Comparison of ENCODE assay signal across 18 cellular contexts in the genomic region with DNA sequence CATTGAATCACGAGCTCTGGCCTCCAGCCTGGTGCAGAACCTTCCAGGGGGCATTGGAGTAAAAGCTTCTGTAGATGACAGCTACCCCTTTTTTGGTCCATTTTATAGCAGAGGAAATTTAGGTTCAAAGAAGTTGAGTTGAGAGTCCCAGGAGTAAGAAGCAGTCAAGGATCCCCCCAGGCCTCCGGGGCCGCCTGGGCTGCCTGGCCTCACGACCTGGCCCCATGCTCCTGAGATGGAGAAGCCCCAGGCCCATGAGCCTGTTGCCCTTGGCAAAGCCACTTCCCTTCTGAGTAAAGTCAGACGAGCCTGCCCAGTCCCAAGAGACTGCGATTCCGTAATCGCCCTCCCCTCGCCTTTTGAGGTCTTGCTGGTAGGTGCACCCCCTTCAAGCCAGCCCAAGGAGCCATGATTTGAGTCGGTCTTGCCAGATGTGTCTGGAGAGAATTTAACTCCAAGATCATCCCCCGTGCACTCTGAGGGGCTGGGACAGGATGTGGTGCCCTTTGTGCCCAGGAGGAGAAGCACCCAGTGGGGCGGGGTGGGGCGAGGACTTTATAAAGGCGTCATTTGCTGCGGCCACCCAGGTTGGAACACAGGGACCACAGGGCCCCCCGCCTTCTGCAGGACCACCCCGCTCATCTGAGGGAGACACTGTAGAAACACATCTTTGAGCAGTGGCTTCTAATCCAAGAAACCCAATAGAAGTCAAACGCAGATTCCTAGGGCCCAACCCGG. TPM values are rescaled to one million over a fixed set of nuclear protein-coding genes. Genes with fewer than 3 reads are reported as not detected.
DNase-seq lines count a peak whose midpoint lies in the region; ATAC-seq and FAIRE-seq lines count a peak whose summit lies in the region.
"Had no signal": no experiment of that assay in that cellular context is flagged by ENCODE, and none has a peak within 500 bp of the region (broad histone marks: within the 10 kb centered on the region; RNA-seq: fewer than 3 reads in every experiment).

No MANE protein-coding gene starts in this region.

- H3K9me3 ChIP-seq in SJSA1 (replicated peaks) (no peaks in the 10 kb centered on the region), small intestine (ENCODE audit: control insufficient read depth, low read depth) (no peaks in the 10 kb centered on the region)
- H3K9me3 ChIP-seq: gastroesophageal sphincter, testis had no signal

- peak; percentile 11 to 45 for ATAC-seq in activated naive CD4-positive, alpha-beta T cell treated with anti-CD3 and anti-CD28 coated beads, Interleukin-2, amount 50 U/mL, for 72 hours
- peak; percentile 24 for ATAC-seq in stimulated activated naive CD8-positive, alpha-beta T cell treated with anti-CD3 and anti-CD28 coated beads, Interleukin-15, Interleukin-2, amounts not matched to agents 100 U/mL and 50 U/mL, for 24 hours
- no peak for ATAC-seq in left ventricle myocardium superior
- ATAC-seq: gastroesophageal sphincter, right cardiac atrium had no signal

- H3K4me1 ChIP-seq in SJSA1 (replicated peaks): peaks cover 35% of the 10 kb centered on the region
- H3K4me1 ChIP-seq in small intestine (ENCODE audit: control insufficient read depth in 2 of 2, insufficient read depth in 1 of 2, low read depth in 1 of 2, low read length in 1 of 2): no peaks in the 10 kb centered on the region
- H3K4me1 ChIP-seq: testis had no signal

- H3K27ac Mint-ChIP-seq in activated naive CD4-positive, alpha-beta T cell treated with anti-CD3 and anti-CD28 coated beads, Interleukin-2, amount 50 U/mL, for 24 hours: peak overlapping the region; percentile 84
- H3K27ac Mint-ChIP-seq in activated naive CD4-positive, alpha-beta T cell treated with anti-CD3 and anti-CD28 coated beads, Interleukin-2, amount 50 U/mL, for 72 hours: peak overlapping the region in 1 of 2 donors; percentile 88

- no peak overlapping the region for H3K4me3 ChIP-seq in SJSA1
- no peak overlapping the region for H3K4me3 ChIP-seq in small intestine (ENCODE audit: low read depth in 1 of 2, low read length in 2 of 2)
- H3K4me3 ChIP-seq: gastroesophageal sphincter, testis had no signal

- H3K27ac ChIP-seq in SJSA1 (peak overlapping the region; percentile 68), small intestine (ENCODE audit: low read depth in 1 of 2, low read length in 1 of 2) (peak overlapping the region in 1 of 2 donors; percentile 20)
- H3K27ac ChIP-seq: brain microvascular endothelial cell, gastroesophageal sphincter, testis had no signal

- H3K4me3 Mint-ChIP-seq in activated naive CD4-positive, alpha-beta T cell treated with anti-CD3 and anti-CD28 coated beads, Interleukin-2, amount 50 U/mL, for 24 hours: peak overlapping the region; percentile 82

- no peaks in the 10 kb centered on the region for H3K27me3 Mint-ChIP-seq in activated naive CD4-positive, alpha-beta T cell treated with anti-CD3 and anti-CD28 coated beads, Interleukin-2, amount 50 U/mL, for 24 hours

- FAIRE-seq in small intestine (lab: Jason Lieb, UNC): no peak
- FAIRE-seq: G401.6, GM12891 had no signal

- H3K4me1 Mint-ChIP-seq in activated naive CD4-positive, alpha-beta T cell treated with anti-CD3 and anti-CD28 coated beads, Interleukin-2, amount 50 U/mL, for 24 hours: peaks cover 53% of the 10 kb centered on the region

- H3K27me3 ChIP-seq in SJSA1 (replicated peaks) (no peaks in the 10 kb centered on the region), small intestine (ENCODE audit: control insufficient read depth in 2 of 2, insufficient read depth in 2 of 2, low read length in 2 of 2) (peaks cover 0 to 2% of the 10 kb centered on the region in 2 donors)
- H3K27me3 ChIP-seq: gastroesophageal sphincter, testis had no signal

- peaks cover 3% of the 10 kb centered on the region for H3K36me3 Mint-ChIP-seq in activated naive CD4-positive, alpha-beta T cell treated with anti-CD3 and anti-CD28 coated beads, Interleukin-2, amount 50 U/mL, for 24 hours
- H3K36me3 Mint-ChIP-seq in activated naive CD4-positive, alpha-beta T cell treated with anti-CD3 and anti-CD28 coated beads, Interleukin-2, amount 50 U/mL, for 72 hours: no peaks in the 10 kb centered on the region

- no peaks in the 10 kb centered on the region for H3K9me3 Mint-ChIP-seq in activated naive CD4-positive, alpha-beta T cell treated with anti-CD3 and anti-CD28 coated beads, Interleukin-2, amount 50 U/mL, for 24 hours
- H3K9me3 Mint-ChIP-seq in activated naive CD4-positive, alpha-beta T cell treated with anti-CD3 and anti-CD28 coated beads, Interleukin-2, amount 50 U/mL, for 72 hours: no peaks in the 10 kb centered on the region

- H3K36me3 ChIP-seq in SJSA1 (0 out of 2 replicates have a peak, but pooled peaks cover 4% of the 10 kb centered on the region), small intestine (ENCODE audit: control insufficient read depth in 2 of 2, insufficient read depth in 2 of 2, low read length in 2 of 2) (no peaks in the 10 kb centered on the region)
- H3K36me3 ChIP-seq: brain microvascular endothelial cell had no signal

- intact Hi-C loops in left ventricle myocardium superior (cut with micrococcal nuclease): no loop called here

- WGBS in small intestine, 3 donors: 77 to 85% (median 84%) methylated on average over 19 of the region's 19 CpGs

- DNase-seq in activated naive CD4-positive, alpha-beta T cell treated with Interleukin-2 at 50 U/mL for 16 hours: no peak
- peak; percentile 57 to 58 for DNase-seq in SJSA1 (ENCODE audit: low read depth in 1 of 2, low spot score in 2 of 2)
- DNase-seq in activated naive CD4-positive, alpha-beta T cell treated with anti-CD3 and anti-CD28 coated beads, Interleukin-2, amount 50 U/mL, for 72 hours (ENCODE audit: low spot score in 2 of 2): peak in 1 of 2 donors; percentile 17
- peak; percentile 40 for DNase-seq in stimulated activated naive CD8-positive, alpha-beta T cell treated with anti-CD3 and anti-CD28 coated beads, Interleukin-15, Interleukin-2, amounts not matched to agents 100 U/mL and 50 U/mL, for 24 hours
- DNase-seq in amygdala (lab: John Stamatoyannopoulos, UW): no peak
- DNase-seq in small intestine: no peak
- no peak for DNase-seq in left ventricle myocardium superior
- DNase-seq: brain microvascular endothelial cell, Calu3, cortex of kidney, NCI-H1417, NCI-H69, testis had no signal

RNA-seq across cellular contexts. Expression of a gene that starts 30.1 kb away (rescaled TPM):
- total RNA-seq in SJSA1 (2014; rRNA removed; shearing (Covaris generic)): 6.5 and 10.3 TPM in 2 replicates
- 1 to 10 TPM; 4.2 to 7.9 TPM for total RNA-seq in activated naive CD4-positive, alpha-beta T cell treated with anti-CD3 and anti-CD28 coated beads, Interleukin-2, amount 50 U/mL, for 72 hours
- polyA plus RNA-seq in small intestine: 10 to 100 TPM; 34.8 to 96.6 (median 64.3) TPM
- 4.1 TPM for total RNA-seq in left ventricle myocardium superior

Comparison
In these comparisons a context has a peak if more than half of its experiments do, and no peak if none do; other contexts are left out.
1. DNase-seq: peak in SJSA1 (2 of 2) and stimulated activated naive CD8-positive, alpha-beta T cell treated with anti-CD3 and anti-CD28 coated beads, Interleukin-15, Interleukin-2, amounts not matched to agents 100 U/mL and 50 U/mL, for 24 hours (single experiment); none in activated naive CD4-positive, alpha-beta T cell treated with Interleukin-2 at 50 U/mL for 16 hours (single experiment), amygdala (0 of 56), small intestine (single experiment) and left ventricle myocardium superior (single experiment).